Comparison of ENCODE assay signal across 25 cellular contexts in genomic region chr5:139284295-139284694, GRCh38. TPM values are rescaled to one million over a fixed set of nuclear protein-coding genes. Genes with fewer than 3 reads are reported as not detected.
DNase-seq lines count a peak whose midpoint lies in the region; ATAC-seq, FAIRE-seq and TF ChIP-seq lines count a peak whose summit lies in the region.
"Had no signal": no experiment of that assay in that cellular context is flagged by ENCODE, and none has a peak within 500 bp of the region (broad histone marks: within the 10 kb centered on the region; RNA-seq: fewer than 3 reads in every experiment).

No MANE protein-coding gene starts in this region.

- H3K27me3 Mint-ChIP-seq in WTC11 (ENCODE audit: low read depth) = no peaks in the 10 kb centered on the region
- H3K27me3 Mint-ChIP-seq: CD4-positive, CD25-positive, alpha-beta regulatory T cell; CD8-positive, alpha-beta memory T cell; IgD-negative memory B cell had no signal

- no peak overlapping the region for H3K4me2 ChIP-seq in endothelial cell of umbilical vein (ENCODE audit: insufficient read depth, low read length)

- H3K4me1 Mint-ChIP-seq in WTC11 = peaks cover 9% of the 10 kb centered on the region; the same call in 1 of the 2 replicates

- no peaks in the 10 kb centered on the region for H3K4me1 ChIP-seq in HUES48 (ENCODE audit: control insufficient read depth, insufficient read depth, low read length)
- no peaks in the 10 kb centered on the region for H3K4me1 ChIP-seq in endothelial cell of umbilical vein (ENCODE audit: control insufficient read depth, extremely low read depth, insufficient read depth, low read length)

- peak; percentile 8 for TF ChIP-seq POLR2A in GM18951 (IDR thresholded peaks at IDR 0.05; ENCODE audit: extremely low read depth, insufficient read depth, insufficient read length)
- TF ChIP-seq POLR2A in endothelial cell of umbilical vein (IDR thresholded peaks at IDR 0.05; ENCODE audit: low read depth, low read length) = peak; percentile 8

- H3K27ac ChIP-seq in HUES48 (ENCODE audit: low read depth, low read length) (peak overlapping the region; percentile 69), endothelial cell of umbilical vein (ENCODE audit: insufficient read depth, low read depth, low read length) (no peak overlapping the region), coronary artery (no peak overlapping the region)

- intact Hi-C loops in endothelial cell of umbilical vein (cut with micrococcal nuclease) = no loop called here

- H3K9me3 ChIP-seq in HUES48 (ENCODE audit: control insufficient read depth, insufficient read depth, low read length) = no peaks in the 10 kb centered on the region
- H3K9me3 ChIP-seq in endothelial cell of umbilical vein (replicated peaks; ENCODE audit: control insufficient read depth, insufficient read depth, low read length) = no peaks in the 10 kb centered on the region
- H3K9me3 ChIP-seq: BE2C had no signal

- H3K36me3 ChIP-seq in HUES48 (ENCODE audit: control insufficient read depth, insufficient read depth, low read length) (peaks cover 70% of the 10 kb centered on the region), endothelial cell of umbilical vein (ENCODE audit: control insufficient read depth in 2 of 2, extremely low read depth in 1 of 2, insufficient read depth in 2 of 2, low read length in 2 of 2) (peaks cover 0 to 21% of the 10 kb centered on the region in 2 experiments)

- H3K36me3 Mint-ChIP-seq in WTC11 = peaks cover 70% of the 10 kb centered on the region

- DNase-seq in WTC11 (ENCODE audit: low spot score) (no peak), endothelial cell of umbilical vein (ENCODE audit: low read depth, low spot score) (no peak), inferior parietal cortex (ENCODE audit: extremely low spot score) (no peak), NCI-H345 treated with DMSO at 0.1 percent for 48 hours (lab: John Stamatoyannopoulos, UW; ENCODE audit: unreplicated experiment) (no peak), GM10248 (ENCODE audit: extremely low spot score) (no peak), coronary artery (ENCODE audit: low spot score) (no peak)
- DNase-seq: ACHN; BE2C; C1 segment of cervical spinal cord; CD4-positive, CD25-positive, alpha-beta regulatory T cell; CD8-positive, alpha-beta memory T cell; COR-L47; DMS 273 treated with DMSO at 0.1 percent for 48 hours; DMS53; DND-41; EL; GOT3; H9 had no signal

- in situ Hi-C loops in GM18951 (cut with MboI; ENCODE audit: low sequenced_read_pairs, unreplicated experiment) = no loop called here

- H2AFZ ChIP-seq in endothelial cell of umbilical vein (ENCODE audit: low read depth, low read length) = no peak overlapping the region

- H3K4me3 ChIP-seq in HUES48 (ENCODE audit: low read depth, low read length) (no peak overlapping the region), endothelial cell of umbilical vein (replicated peaks in 1 of 3; ENCODE audit: insufficient read depth in 1 of 3, low read depth in 1 of 3, low read length in 3 of 3) (no peak overlapping the region), coronary artery (no peak overlapping the region)

- no peaks in the 10 kb centered on the region for H3K9me1 ChIP-seq in endothelial cell of umbilical vein (replicated peaks; ENCODE audit: control insufficient read depth, extremely low read depth, insufficient read depth, low read length)

- no TSS peak for BruUV-seq in endothelial cell of umbilical vein (replicated peaks; lab: Mats Ljungman, UMichigan)

- H3K79me2 ChIP-seq in endothelial cell of umbilical vein (ENCODE audit: control insufficient read depth, insufficient read depth, low read length) = peaks cover 2% of the 10 kb centered on the region

- dilution Hi-C loops in endothelial cell of umbilical vein (cut with MboI; ENCODE audit: extremely low pct_ligation_motif_present, low sequenced_read_pairs) = no loop called here

- H3K27ac Mint-ChIP-seq in WTC11 = no peak overlapping the region
- H3K27ac Mint-ChIP-seq: CD4-positive, CD25-positive, alpha-beta regulatory T cell had no signal

- no peaks in the 10 kb centered on the region for H3K27me3 ChIP-seq in HUES48 (ENCODE audit: control insufficient read depth, insufficient read depth, low read length)
- no peaks in the 10 kb centered on the region for H3K27me3 ChIP-seq in endothelial cell of umbilical vein (ENCODE audit: control insufficient read depth in 2 of 2, insufficient read depth in 2 of 2, low read length in 2 of 2)
- H3K27me3 ChIP-seq: BE2C had no signal

- FAIRE-seq in endothelial cell of umbilical vein (lab: Jason Lieb, UNC) = no peak
- FAIRE-seq: A204.1, GM18507, HepG2, HTR-8/SVneo had no signal

- H3K9ac ChIP-seq in HUES48 (ENCODE audit: low read depth, low read length) = no peak overlapping the region
- no peak overlapping the region for H3K9ac ChIP-seq in endothelial cell of umbilical vein (replicated peaks; ENCODE audit: extremely low read depth, insufficient read depth, low read length)

- ATAC-seq in WTC11 = no peak
- ATAC-seq: HepG2 had no signal

- CTCF ChIA-PET in WTC11 (lab: Charles Lee) = no interaction called here
- CTCF ChIA-PET in endothelial cell of umbilical vein (lab: Charles Lee) = no interaction called here
- CTCF ChIA-PET in GM10248 (lab: Yijun Ruan, JAX) = no interaction called here

- POLR2A ChIA-PET in WTC11 (lab: Charles Lee) (interaction anchor here (0.7 to 2.0 kb wide), 2 partner anchors 9 to 820 kb away, joined by 5 to 7 read pairs; partner anchors contain the start of gene MATR3), endothelial cell of umbilical vein (lab: Charles Lee) (interaction anchor here (0.8 kb wide), 1 partner anchor 9 kb away, joined by 3 read pairs; the partner anchor contains the start of gene MATR3), GM10248 (lab: Yijun Ruan, JAX) (no interaction called here)

- H4K20me1 ChIP-seq in endothelial cell of umbilical vein (replicated peaks; ENCODE audit: control insufficient read depth, extremely low read depth, insufficient read depth, low read length) = no peaks in the 10 kb centered on the region

- no peaks in the 10 kb centered on the region for H3K9me3 Mint-ChIP-seq in WTC11
- H3K9me3 Mint-ChIP-seq: H9, IgD-negative memory B cell had no signal

- no peak for TF ChIP-seq CTCF in WTC11 (IDR thresholded peaks at IDR 0.05)
- TF ChIP-seq CTCF in endothelial cell of umbilical vein (IDR thresholded peaks at IDR 0.05; ENCODE audit: extremely low read depth in 1 of 2, insufficient read depth in 1 of 2, low read depth in 1 of 2, low read length in 2 of 2) = no peak
- TF ChIP-seq CTCF in GM10248 (IDR thresholded peaks at IDR 0.05; ENCODE audit: control extremely low read depth, extremely low read depth, low read depth, missing control alignments) = no peak
- no peak for TF ChIP-seq CTCF in coronary artery (IDR thresholded peaks at IDR 0.05)

- no peak overlapping the region for H3K4me3 Mint-ChIP-seq in WTC11
- H3K4me3 Mint-ChIP-seq: CD4-positive, CD25-positive, alpha-beta regulatory T cell; H9; IgD-negative memory B cell had no signal

TF ChIP-seq in WTC11, 78 proteins besides CTCF, POLR2A, EP300 and RAD21 (continues in another document):
- TF ChIP-seq TEAD4 (CRISPR knock-in tag; IDR thresholded peaks at IDR 0.05) (no peak), ERG (CRISPR knock-in tag; IDR thresholded peaks at IDR 0.05) (0 out of 2 replicates have a peak, but pooled peaks have one; percentile 28), CBFB (CRISPR knock-in tag; IDR thresholded peaks at IDR 0.05; ENCODE audit: low read depth) (no peak)

TF ChIP-seq in endothelial cell of umbilical vein, 7 proteins besides CTCF, POLR2A, EP300 and RAD21:
- TF ChIP-seq EZH2 (IDR thresholded peaks at IDR 0.05; ENCODE audit: borderline replicate concordance, low read depth, low read length, severe bottlenecking) (no peak), MYC (IDR thresholded peaks at IDR 0.05; ENCODE audit: low read depth, low read length) (no peak), JUN (IDR thresholded peaks at IDR 0.05; ENCODE audit: borderline replicate concordance, insufficient read depth, insufficient read length, low read depth) (no peak), FOS (IDR thresholded peaks at IDR 0.05; ENCODE audit: borderline replicate concordance, insufficient read depth, low read length) (no peak), MAX (IDR thresholded peaks at IDR 0.05; ENCODE audit: insufficient read depth, insufficient read length) (no peak), GATA2 (IDR thresholded peaks at IDR 0.05; ENCODE audit: insufficient read depth, insufficient read length, low read depth, low read length) (no peak), POLR2AphosphoS5 (IDR thresholded peaks at IDR 0.05; ENCODE audit: insufficient read depth, low read depth, low read length) (no peak)

RNA-seq across cellular contexts. Expression of gene MATR3, which starts 9.2 kb away (rescaled TPM):
- 228 to 290 TPM (median 233 TPM) in 3 replicates for total RNA-seq in WTC11 (2021)
- total RNA-seq in endothelial cell of umbilical vein = 158 and 164 TPM in 2 replicates
- 52.7 and 64.0 TPM in 2 replicates for polyA plus RNA-seq in endothelial cell of umbilical vein
- 56.4 and 66.4 TPM in 2 replicates for polyA plus RNA-seq in endothelial cell of umbilical vein (2011; cell fraction: cytosol; rRNA removed)
- polyA plus RNA-seq in endothelial cell of umbilical vein (2011; cell fraction: nucleus; rRNA removed) = 119 and 154 TPM in 2 replicates
- polyA plus RNA-seq in endothelial cell of umbilical vein (2012) = 154 and 212 TPM in 2 replicates
- 251 and 281 TPM in 2 replicates for polyA minus RNA-seq in endothelial cell of umbilical vein
- polyA minus RNA-seq in endothelial cell of umbilical vein (2011; cell fraction: cytosol; rRNA and poly(A)+ RNA removed) = 119 TPM
- polyA minus RNA-seq in endothelial cell of umbilical vein (2011; cell fraction: nucleus; rRNA and poly(A)+ RNA removed) = 181 and 260 TPM in 2 replicates

RNA-seq across cellular contexts. Expression of gene PAIP2, which starts 57.4 kb away (rescaled TPM):
- 122 to 126 TPM (median 126 TPM) in 3 replicates for total RNA-seq in WTC11 (2021)
- 75.2 and 80.4 TPM in 2 replicates for total RNA-seq in endothelial cell of umbilical vein
- 39.1 and 52.1 TPM in 2 replicates for polyA plus RNA-seq in endothelial cell of umbilical vein
- polyA plus RNA-seq in endothelial cell of umbilical vein (2011; cell fraction: cytosol; rRNA removed) = 78.7 and 79.3 TPM in 2 replicates
- polyA plus RNA-seq in endothelial cell of umbilical vein (2011; cell fraction: nucleus; rRNA removed) = 41.8 and 51.5 TPM in 2 replicates
- polyA plus RNA-seq in endothelial cell of umbilical vein (2012) = 61.5 and 92.1 TPM in 2 replicates
- polyA minus RNA-seq in endothelial cell of umbilical vein = 34.6 and 41.8 TPM in 2 replicates
- 89.3 TPM for polyA minus RNA-seq in endothelial cell of umbilical vein (2011; cell fraction: cytosol; rRNA and poly(A)+ RNA removed)
- polyA minus RNA-seq in endothelial cell of umbilical vein (2011; cell fraction: nucleus; rRNA and poly(A)+ RNA removed) = 47.2 and 49.0 TPM in 2 replicates
